ENCODE assay signal across 1 cellular context in genomic region chr15:65945616-65946015, GRCh38.
TF ChIP-seq lines count a peak whose summit lies in the region.

No MANE protein-coding gene starts in this region.

TF ChIP-seq in H1, 55 proteins besides CTCF, POLR2A, EP300 and RAD21:
- TF ChIP-seq SIN3A (conservative IDR thresholded peaks at IDR 0.05 in 1 of 2, IDR thresholded peaks at IDR 0.05 in 1 of 2; ENCODE audit: low read depth in 1 of 2, low read length in 2 of 2) (0 out of 4 replicates have a peak, but pooled peaks of 1 of the 2 experiments have one; percentile 31), RBBP5 (IDR thresholded peaks at IDR 0.05; ENCODE audit: borderline replicate concordance, low read depth, low read length) (no peak), SP1 (IDR thresholded peaks at IDR 0.05; ENCODE audit: low read depth, low read length) (no peak), ATF2 (IDR thresholded peaks at IDR 0.05; ENCODE audit: low read length) (no peak), YY1 (IDR thresholded peaks at IDR 0.05; ENCODE audit: low read depth, low read length) (peak; percentile 72; the same call in 1 of the 2 replicates), TBP (IDR thresholded peaks at IDR 0.05; ENCODE audit: low read depth, low read length) (no peak), JUN (IDR thresholded peaks at IDR 0.05; ENCODE audit: low read depth, low read length) (no peak), PHF8 (conservative IDR thresholded peaks at IDR 0.05; ENCODE audit: low read depth, low read length) (no peak)
